ENCODE assay signal across 1 cellular context in the genomic region with DNA sequence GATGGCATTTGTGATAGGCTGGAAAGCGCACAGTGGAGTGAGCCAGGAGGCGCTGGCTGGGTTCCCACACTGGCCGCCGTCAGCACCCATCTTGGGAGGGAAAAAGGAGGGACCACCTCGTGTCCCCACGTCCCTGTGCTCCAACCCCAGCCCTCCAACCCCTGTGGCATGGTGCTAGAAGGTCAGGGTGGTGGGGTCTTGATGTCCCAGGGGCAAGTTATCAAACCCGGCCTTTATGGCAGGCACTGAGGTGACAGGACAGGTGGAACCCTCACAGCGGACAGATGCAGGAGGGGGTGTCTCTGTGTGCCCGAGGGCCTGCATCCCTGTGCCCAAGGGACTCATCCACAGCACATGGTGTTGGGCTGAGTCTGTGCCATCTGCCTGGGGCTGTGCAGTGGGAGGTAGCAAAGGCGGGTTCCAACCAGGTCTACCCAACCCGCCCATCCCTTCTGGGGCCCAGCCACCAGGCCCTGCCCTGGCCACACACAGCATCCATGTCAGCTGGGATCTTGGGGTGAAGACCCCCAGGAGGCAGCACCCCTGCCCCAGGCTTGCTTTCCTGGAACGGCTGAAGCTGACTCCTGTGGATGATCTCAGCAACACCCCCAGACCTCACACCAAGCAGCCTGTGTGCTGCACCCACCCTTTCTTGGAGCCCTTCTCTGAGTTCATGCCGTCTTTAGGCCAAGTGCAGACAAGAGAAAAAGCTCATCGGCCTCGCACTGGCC.
TF ChIP-seq lines count a peak whose summit lies in the region.

No MANE protein-coding gene starts in this region.

TF ChIP-seq in H1, 55 proteins besides CTCF, POLR2A, EP300 and RAD21 (continued from another document):
- TF ChIP-seq, protein P1, sequence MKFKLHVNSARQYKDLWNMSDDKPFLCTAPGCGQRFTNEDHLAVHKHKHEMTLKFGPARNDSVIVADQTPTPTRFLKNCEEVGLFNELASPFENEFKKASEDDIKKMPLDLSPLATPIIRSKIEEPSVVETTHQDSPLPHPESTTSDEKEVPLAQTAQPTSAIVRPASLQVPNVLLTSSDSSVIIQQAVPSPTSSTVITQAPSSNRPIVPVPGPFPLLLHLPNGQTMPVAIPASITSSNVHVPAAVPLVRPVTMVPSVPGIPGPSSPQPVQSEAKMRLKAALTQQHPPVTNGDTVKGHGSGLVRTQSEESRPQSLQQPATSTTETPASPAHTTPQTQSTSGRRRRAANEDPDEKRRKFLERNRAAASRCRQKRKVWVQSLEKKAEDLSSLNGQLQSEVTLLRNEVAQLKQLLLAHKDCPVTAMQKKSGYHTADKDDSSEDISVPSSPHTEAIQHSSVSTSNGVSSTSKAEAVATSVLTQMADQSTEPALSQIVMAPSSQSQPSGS (IDR thresholded peaks at IDR 0.05; ENCODE audit: low read length), result no peak
- TF ChIP-seq NRF1 (IDR thresholded peaks at IDR 0.05; ENCODE audit: low read depth, low read length) (no peak), SRF (IDR thresholded peaks at IDR 0.05; ENCODE audit: low read depth, low read length) (no peak), CHD2 (IDR thresholded peaks at IDR 0.05; ENCODE audit: low read length) (no peak), KDM1A (IDR thresholded peaks at IDR 0.05; ENCODE audit: borderline replicate concordance, low read length) (no peak), SP1 (IDR thresholded peaks at IDR 0.05; ENCODE audit: low read depth, low read length) (no peak), TAF7 (optimal IDR thresholded peaks at IDR 0.05; ENCODE audit: borderline replicate concordance, low read depth, low read length) (no peak)
